In the genomic region with DNA sequence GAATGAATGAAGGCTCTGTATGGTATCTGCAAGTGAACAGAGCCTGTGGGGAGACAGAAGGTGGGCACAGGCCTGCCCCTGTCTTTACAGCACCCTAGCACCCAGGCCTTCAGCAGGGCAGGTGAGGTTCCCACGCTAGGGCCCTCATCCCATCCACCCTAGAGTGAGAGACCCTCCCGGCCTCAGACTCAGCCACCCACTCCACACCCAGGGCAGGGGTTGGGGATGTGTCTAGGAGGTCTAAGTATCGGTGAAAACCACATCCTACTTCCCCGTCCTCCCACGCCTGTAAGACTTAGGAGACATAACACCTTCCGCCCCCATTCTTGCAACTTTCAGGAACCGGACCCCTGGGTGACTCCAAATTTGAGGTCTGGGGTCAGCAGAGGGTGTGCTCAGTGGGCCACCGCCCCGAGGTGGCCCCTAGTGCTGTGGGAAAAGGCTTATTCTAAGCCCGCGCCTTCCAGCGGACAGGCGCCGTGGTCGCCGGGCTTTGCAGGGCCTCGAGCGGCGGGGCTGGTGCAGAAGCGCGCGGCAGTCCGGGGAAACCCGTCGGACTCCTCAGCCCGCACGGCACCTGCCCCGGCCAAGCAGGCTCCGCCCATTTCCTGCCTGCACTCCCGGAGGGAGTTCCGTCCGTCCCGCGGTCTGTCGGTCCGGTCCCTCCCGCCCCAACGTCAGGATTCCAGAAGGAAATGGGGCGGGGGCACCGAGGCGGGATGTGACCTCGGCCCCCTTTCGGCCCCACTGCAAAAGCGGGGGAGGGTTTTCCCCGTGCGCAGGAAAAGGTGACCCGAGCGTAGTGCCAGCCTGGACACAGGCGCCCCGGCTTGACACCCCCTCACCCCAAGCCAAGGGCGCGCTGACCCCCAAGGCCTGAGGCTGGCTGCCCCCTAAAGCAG, we compare ENCODE assay signal across 1 cellular context.
TF ChIP-seq lines count a peak whose summit lies in the region.

No MANE protein-coding gene starts in this region.

TF ChIP-seq in K562, 482 proteins besides CTCF, POLR2A, EP300 and RAD21 (continued from another document and continues in another):
- TF ChIP-seq, protein P1, sequence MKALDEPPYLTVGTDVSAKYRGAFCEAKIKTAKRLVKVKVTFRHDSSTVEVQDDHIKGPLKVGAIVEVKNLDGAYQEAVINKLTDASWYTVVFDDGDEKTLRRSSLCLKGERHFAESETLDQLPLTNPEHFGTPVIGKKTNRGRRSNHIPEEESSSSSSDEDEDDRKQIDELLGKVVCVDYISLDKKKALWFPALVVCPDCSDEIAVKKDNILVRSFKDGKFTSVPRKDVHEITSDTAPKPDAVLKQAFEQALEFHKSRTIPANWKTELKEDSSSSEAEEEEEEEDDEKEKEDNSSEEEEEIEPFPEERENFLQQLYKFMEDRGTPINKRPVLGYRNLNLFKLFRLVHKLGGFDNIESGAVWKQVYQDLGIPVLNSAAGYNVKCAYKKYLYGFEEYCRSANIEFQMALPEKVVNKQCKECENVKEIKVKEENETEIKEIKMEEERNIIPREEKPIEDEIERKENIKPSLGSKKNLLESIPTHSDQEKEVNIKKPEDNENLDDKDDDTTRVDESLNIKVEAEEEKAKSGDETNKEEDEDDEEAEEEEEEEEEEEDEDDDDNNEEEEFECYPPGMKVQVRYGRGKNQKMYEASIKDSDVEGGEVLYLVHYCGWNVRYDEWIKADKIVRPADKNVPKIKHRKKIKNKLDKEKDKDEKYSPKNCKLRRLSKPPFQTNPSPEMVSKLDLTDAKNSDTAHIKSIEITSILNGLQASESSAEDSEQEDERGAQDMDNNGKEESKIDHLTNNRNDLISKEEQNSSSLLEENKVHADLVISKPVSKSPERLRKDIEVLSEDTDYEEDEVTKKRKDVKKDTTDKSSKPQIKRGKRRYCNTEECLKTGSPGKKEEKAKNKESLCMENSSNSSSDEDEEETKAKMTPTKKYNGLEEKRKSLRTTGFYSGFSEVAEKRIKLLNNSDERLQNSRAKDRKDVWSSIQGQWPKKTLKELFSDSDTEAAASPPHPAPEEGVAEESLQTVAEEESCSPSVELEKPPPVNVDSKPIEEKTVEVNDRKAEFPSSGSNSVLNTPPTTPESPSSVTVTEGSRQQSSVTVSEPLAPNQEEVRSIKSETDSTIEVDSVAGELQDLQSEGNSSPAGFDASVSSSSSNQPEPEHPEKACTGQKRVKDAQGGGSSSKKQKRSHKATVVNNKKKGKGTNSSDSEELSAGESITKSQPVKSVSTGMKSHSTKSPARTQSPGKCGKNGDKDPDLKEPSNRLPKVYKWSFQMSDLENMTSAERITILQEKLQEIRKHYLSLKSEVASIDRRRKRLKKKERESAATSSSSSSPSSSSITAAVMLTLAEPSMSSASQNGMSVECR (CRISPR knock-in tag; IDR thresholded peaks at IDR 0.05): peak; percentile 40; the same call in 1 of the 2 replicates
- TF ChIP-seq BCOR (IDR thresholded peaks at IDR 0.05) (no peak), STAT5A (IDR thresholded peaks at IDR 0.05; ENCODE audit: borderline replicate concordance, low read length) (no peak), MECOM (CRISPR knock-in tag; IDR thresholded peaks at IDR 0.05) (no peak), IFI16 (CRISPR knock-in tag; IDR thresholded peaks at IDR 0.05) (no peak), HDGF (IDR thresholded peaks at IDR 0.05) (no peak), ZNF445 (CRISPR knock-in tag; IDR thresholded peaks at IDR 0.05; ENCODE audit: low read depth) (no peak), MYC (IDR thresholded peaks at IDR 0.05; ENCODE audit: low read depth, low read length) (no peak), MYC (CRISPR knock-in tag; IDR thresholded peaks at IDR 0.05; ENCODE audit: borderline replicate concordance, low read depth) (peak; percentile 60; the same call in 1 of the 2 replicates), RBBP5 (IDR thresholded peaks at IDR 0.05; ENCODE audit: borderline replicate concordance, insufficient read depth, low read length, poor library complexity, severe bottlenecking) (peak; percentile 19), FOXM1 (IDR thresholded peaks at IDR 0.05; ENCODE audit: low read depth) (no peak), FOXM1 (CRISPR knock-in tag; IDR thresholded peaks at IDR 0.05; ENCODE audit: low read depth) (no peak), MAFF (IDR thresholded peaks at IDR 0.05; ENCODE audit: low read length) (no peak), EWSR1 (IDR thresholded peaks at IDR 0.05; ENCODE audit: borderline replicate concordance, low read depth, partially characterized antibody) (no peak), FOXP1 (CRISPR knock-in tag; IDR thresholded peaks at IDR 0.05) (no peak), TEAD4 (IDR thresholded peaks at IDR 0.05; ENCODE audit: low read length) (no peak), TEAD4 (CRISPR knock-in tag; IDR thresholded peaks at IDR 0.05; ENCODE audit: borderline replicate concordance) (no peak), ZZZ3 (IDR thresholded peaks at IDR 0.05) (no peak), ATF1 (CRISPR knock-in tag; IDR thresholded peaks at IDR 0.05) (no peak), ATF1 (tag; IDR thresholded peaks at IDR 0.05) (peak; percentile 26; the same call in 1 of the 2 replicates), RHOXF2B (CRISPR knock-in tag; conservative IDR thresholded peaks at IDR 0.05) (no peak), ZFP1 (CRISPR knock-in tag; IDR thresholded peaks at IDR 0.05) (no peak), LEF1 (IDR thresholded peaks at IDR 0.05) (no peak), ZNF785 (CRISPR knock-in tag; IDR thresholded peaks at IDR 0.05) (no peak), PYGO2 (tag; IDR thresholded peaks at IDR 0.05) (no peak), ZC3H11A (IDR thresholded peaks at IDR 0.05; ENCODE audit: low read depth, low read length) (no peak), XRCC3 (IDR thresholded peaks at IDR 0.05) (no peak), CHD2 (IDR thresholded peaks at IDR 0.05; ENCODE audit: low read depth, low read length) (no peak), ZNF589 (CRISPR knock-in tag; IDR thresholded peaks at IDR 0.05; ENCODE audit: low read depth) (no peak), SMC3 (conservative IDR thresholded peaks at IDR 0.05; ENCODE audit: insufficient read depth, low read depth, low read length) (no peak), KHSRP (IDR thresholded peaks at IDR 0.05) (no peak), BDP1 (IDR thresholded peaks at IDR 0.05; ENCODE audit: insufficient read depth, insufficient read length) (no peak), PCBP2 (IDR thresholded peaks at IDR 0.05; ENCODE audit: low read depth, low read length, poor library complexity, severe bottlenecking) (no peak), ZNF384 (IDR thresholded peaks at IDR 0.05; ENCODE audit: low read depth, low read length) (no peak), CBX3 (IDR thresholded peaks at IDR 0.05; ENCODE audit: borderline replicate concordance in 1 of 2, low read length in 2 of 2) (no peak; a peak in 1 of 3 replicates), MTA1 (IDR thresholded peaks at IDR 0.05; ENCODE audit: borderline replicate concordance) (no peak), TRIM24 (IDR thresholded peaks at IDR 0.05) (0 out of 4 replicates have a peak, but pooled peaks of 1 of the 2 experiments have one; percentile 37), ZFP30 (CRISPR knock-in tag; IDR thresholded peaks at IDR 0.05; ENCODE audit: borderline replicate concordance) (no peak), KAT8 (IDR thresholded peaks at IDR 0.05; ENCODE audit: low read depth) (no peak), NCOA2 (IDR thresholded peaks at IDR 0.05; ENCODE audit: partially characterized antibody in 2 of 2) (no peak), TBL1XR1 (IDR thresholded peaks at IDR 0.05; ENCODE audit: low read length in 2 of 2) (no peak), MEF2D (tag; conservative IDR thresholded peaks at IDR 0.05; ENCODE audit: low read depth) (no peak)
- TF ChIP-seq, protein P2, sequence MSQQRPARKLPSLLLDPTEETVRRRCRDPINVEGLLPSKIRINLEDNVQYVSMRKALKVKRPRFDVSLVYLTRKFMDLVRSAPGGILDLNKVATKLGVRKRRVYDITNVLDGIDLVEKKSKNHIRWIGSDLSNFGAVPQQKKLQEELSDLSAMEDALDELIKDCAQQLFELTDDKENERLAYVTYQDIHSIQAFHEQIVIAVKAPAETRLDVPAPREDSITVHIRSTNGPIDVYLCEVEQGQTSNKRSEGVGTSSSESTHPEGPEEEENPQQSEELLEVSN (IDR thresholded peaks at IDR 0.05; ENCODE audit: borderline replicate concordance in 1 of 2, extremely low read depth in 1 of 2, insufficient read depth in 1 of 2, insufficient read length in 1 of 2, low read depth in 1 of 2, low read length in 1 of 2, poor library complexity in 1 of 2, severe bottlenecking in 1 of 2): peak; percentile 74 to 89
- TF ChIP-seq, protein P3, sequence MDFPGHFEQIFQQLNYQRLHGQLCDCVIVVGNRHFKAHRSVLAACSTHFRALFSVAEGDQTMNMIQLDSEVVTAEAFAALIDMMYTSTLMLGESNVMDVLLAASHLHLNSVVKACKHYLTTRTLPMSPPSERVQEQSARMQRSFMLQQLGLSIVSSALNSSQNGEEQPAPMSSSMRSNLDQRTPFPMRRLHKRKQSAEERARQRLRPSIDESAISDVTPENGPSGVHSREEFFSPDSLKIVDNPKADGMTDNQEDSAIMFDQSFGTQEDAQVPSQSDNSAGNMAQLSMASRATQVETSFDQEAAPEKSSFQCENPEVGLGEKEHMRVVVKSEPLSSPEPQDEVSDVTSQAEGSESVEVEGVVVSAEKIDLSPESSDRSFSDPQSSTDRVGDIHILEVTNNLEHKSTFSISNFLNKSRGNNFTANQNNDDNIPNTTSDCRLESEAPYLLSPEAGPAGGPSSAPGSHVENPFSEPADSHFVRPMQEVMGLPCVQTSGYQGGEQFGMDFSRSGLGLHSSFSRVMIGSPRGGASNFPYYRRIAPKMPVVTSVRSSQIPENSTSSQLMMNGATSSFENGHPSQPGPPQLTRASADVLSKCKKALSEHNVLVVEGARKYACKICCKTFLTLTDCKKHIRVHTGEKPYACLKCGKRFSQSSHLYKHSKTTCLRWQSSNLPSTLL (IDR thresholded peaks at IDR 0.05): no peak
- TF ChIP-seq, protein P4, sequence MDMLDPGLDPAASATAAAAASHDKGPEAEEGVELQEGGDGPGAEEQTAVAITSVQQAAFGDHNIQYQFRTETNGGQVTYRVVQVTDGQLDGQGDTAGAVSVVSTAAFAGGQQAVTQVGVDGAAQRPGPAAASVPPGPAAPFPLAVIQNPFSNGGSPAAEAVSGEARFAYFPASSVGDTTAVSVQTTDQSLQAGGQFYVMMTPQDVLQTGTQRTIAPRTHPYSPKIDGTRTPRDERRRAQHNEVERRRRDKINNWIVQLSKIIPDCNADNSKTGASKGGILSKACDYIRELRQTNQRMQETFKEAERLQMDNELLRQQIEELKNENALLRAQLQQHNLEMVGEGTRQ (CRISPR knock-in tag; IDR thresholded peaks at IDR 0.05): peak; percentile 16
- TF ChIP-seq, protein P5, sequence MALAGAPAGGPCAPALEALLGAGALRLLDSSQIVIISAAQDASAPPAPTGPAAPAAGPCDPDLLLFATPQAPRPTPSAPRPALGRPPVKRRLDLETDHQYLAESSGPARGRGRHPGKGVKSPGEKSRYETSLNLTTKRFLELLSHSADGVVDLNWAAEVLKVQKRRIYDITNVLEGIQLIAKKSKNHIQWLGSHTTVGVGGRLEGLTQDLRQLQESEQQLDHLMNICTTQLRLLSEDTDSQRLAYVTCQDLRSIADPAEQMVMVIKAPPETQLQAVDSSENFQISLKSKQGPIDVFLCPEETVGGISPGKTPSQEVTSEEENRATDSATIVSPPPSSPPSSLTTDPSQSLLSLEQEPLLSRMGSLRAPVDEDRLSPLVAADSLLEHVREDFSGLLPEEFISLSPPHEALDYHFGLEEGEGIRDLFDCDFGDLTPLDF (CRISPR knock-in tag; IDR thresholded peaks at IDR 0.05): no peak
- TF ChIP-seq, protein P6, sequence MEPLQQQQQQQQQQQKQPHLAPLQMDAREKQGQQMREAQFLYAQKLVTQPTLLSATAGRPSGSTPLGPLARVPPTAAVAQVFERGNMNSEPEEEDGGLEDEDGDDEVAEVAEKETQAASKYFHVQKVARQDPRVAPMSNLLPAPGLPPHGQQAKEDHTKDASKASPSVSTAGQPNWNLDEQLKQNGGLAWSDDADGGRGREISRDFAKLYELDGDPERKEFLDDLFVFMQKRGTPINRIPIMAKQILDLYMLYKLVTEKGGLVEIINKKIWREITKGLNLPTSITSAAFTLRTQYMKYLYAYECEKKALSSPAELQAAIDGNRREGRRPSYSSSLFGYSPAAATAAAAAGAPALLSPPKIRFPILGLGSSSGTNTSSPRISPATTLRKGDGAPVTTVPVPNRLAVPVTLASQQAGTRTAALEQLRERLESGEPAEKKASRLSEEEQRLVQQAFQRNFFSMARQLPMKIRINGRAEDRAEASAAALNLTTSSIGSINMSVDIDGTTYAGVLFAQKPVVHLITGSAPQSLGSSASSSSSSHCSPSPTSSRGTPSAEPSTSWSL (CRISPR knock-in tag; IDR thresholded peaks at IDR 0.05; ENCODE audit: borderline replicate concordance): no peak
- TF ChIP-seq, protein P7, sequence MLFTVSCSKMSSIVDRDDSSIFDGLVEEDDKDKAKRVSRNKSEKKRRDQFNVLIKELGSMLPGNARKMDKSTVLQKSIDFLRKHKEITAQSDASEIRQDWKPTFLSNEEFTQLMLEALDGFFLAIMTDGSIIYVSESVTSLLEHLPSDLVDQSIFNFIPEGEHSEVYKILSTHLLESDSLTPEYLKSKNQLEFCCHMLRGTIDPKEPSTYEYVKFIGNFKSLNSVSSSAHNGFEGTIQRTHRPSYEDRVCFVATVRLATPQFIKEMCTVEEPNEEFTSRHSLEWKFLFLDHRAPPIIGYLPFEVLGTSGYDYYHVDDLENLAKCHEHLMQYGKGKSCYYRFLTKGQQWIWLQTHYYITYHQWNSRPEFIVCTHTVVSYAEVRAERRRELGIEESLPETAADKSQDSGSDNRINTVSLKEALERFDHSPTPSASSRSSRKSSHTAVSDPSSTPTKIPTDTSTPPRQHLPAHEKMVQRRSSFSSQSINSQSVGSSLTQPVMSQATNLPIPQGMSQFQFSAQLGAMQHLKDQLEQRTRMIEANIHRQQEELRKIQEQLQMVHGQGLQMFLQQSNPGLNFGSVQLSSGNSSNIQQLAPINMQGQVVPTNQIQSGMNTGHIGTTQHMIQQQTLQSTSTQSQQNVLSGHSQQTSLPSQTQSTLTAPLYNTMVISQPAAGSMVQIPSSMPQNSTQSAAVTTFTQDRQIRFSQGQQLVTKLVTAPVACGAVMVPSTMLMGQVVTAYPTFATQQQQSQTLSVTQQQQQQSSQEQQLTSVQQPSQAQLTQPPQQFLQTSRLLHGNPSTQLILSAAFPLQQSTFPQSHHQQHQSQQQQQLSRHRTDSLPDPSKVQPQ (CRISPR knock-in tag; IDR thresholded peaks at IDR 0.05; ENCODE audit: borderline replicate concordance): no peak
- TF ChIP-seq, protein P8, sequence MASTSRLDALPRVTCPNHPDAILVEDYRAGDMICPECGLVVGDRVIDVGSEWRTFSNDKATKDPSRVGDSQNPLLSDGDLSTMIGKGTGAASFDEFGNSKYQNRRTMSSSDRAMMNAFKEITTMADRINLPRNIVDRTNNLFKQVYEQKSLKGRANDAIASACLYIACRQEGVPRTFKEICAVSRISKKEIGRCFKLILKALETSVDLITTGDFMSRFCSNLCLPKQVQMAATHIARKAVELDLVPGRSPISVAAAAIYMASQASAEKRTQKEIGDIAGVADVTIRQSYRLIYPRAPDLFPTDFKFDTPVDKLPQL (IDR thresholded peaks at IDR 0.05; ENCODE audit: extremely low read depth, insufficient read length): no peak
- TF ChIP-seq, protein P9, sequence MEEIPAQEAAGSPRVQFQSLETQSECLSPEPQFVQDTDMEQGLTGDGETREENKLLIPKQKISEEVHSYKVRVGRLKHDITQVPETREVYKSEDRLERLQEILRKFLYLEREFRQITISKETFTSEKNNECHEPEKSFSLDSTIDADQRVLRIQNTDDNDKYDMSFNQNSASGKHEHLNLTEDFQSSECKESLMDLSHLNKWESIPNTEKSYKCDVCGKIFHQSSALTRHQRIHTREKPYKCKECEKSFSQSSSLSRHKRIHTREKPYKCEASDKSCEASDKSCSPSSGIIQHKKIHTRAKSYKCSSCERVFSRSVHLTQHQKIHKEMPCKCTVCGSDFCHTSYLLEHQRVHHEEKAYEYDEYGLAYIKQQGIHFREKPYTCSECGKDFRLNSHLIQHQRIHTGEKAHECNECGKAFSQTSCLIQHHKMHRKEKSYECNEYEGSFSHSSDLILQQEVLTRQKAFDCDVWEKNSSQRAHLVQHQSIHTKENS (CRISPR knock-in tag; IDR thresholded peaks at IDR 0.05): no peak
